ENCODE assay signal across 21 cellular contexts in the genomic region with DNA sequence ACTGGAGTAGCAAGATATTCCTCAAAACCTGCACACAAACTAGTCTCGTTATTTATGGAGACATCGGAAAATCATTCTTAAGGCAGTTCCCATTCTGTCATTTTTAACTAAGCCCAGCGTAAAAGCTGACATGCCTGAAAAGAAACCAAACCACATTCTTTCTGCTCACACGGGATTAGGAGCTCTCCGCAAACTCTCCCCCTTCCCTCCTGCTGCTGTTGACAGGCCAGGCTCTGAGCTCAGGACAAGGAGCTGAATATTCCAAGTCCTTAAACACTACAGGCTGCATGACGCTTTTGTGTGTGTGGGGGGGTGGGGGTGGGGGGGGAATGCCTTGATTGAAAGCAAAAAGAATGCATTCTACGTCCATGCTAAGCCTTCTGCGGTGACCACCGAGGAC. TPM values are rescaled to one million over a fixed set of nuclear protein-coding genes. Genes with fewer than 3 reads are reported as not detected.
DNase-seq lines count a peak whose midpoint lies in the region; ATAC-seq and TF ChIP-seq lines count a peak whose summit lies in the region.
"Had no signal": no experiment of that assay in that cellular context is flagged by ENCODE, and none has a peak within 500 bp of the region (broad histone marks: within the 10 kb centered on the region; RNA-seq: fewer than 3 reads in every experiment).

No MANE protein-coding gene starts in this region.

- no peaks in the 10 kb centered on the region for H3K36me3 ChIP-seq in HAP-1 (replicated peaks)
- no peaks in the 10 kb centered on the region for H3K36me3 ChIP-seq in lower lobe of right lung
- no peaks in the 10 kb centered on the region for H3K36me3 ChIP-seq in upper lobe of right lung
- H3K36me3 ChIP-seq: thoracic aorta had no signal

- in situ Hi-C loops in HAP-1 (cut with MboI; ENCODE audit: low sequenced_read_pairs): no loop called here

- TF ChIP-seq CTCF in lower lobe of right lung (IDR thresholded peaks at IDR 0.05): no peak
- no peak for TF ChIP-seq CTCF in upper lobe of right lung (IDR thresholded peaks at IDR 0.05)

- DNase-seq in HAP-1 (ENCODE audit: low spot score in 2 of 2) (peak; percentile 36 to 51), ecto neural progenitor cell (ENCODE audit: low spot score) (peak; percentile 65), lower lobe of right lung (no peak), upper lobe of right lung (no peak), NCI-H2107 treated with DMSO at 0.1 percent for 48 hours (lab: John Stamatoyannopoulos, UW; ENCODE audit: unreplicated experiment) (no peak)
- no peak for DNase-seq in stimulated activated CD4-positive, alpha-beta T cell treated with anti-CD3 and anti-CD28 coated beads, Interleukin-12 subunit alpha, Interleukin-12 subunit beta, amount 100 ng/mL, for 4 hours
- DNase-seq: activated T-cell treated with anti-CD3 and anti-CD28 coated beads, Interleukin-2, amount 50 U/mL, for 72 hours; AML-193; DND-41; head of caudate nucleus; MM.1S; naive B cell; NCI-H146; NCI-H69; right cardiac atrium; T1000 had no signal

- intact Hi-C loops in lower lobe of right lung (cut with DNase I): no loop called here
- intact Hi-C loops in upper lobe of right lung (cut with DNase I): no loop called here

- H3K27ac ChIP-seq in lower lobe of right lung: no peak overlapping the region
- no peak overlapping the region for H3K27ac ChIP-seq in upper lobe of right lung
- H3K27ac ChIP-seq: thoracic aorta had no signal

- no peak overlapping the region for H3K4me3 ChIP-seq in HAP-1
- H3K4me3 ChIP-seq in lower lobe of right lung: no peak overlapping the region
- no peak overlapping the region for H3K4me3 ChIP-seq in upper lobe of right lung
- H3K4me3 ChIP-seq: lung, thoracic aorta had no signal

- H3K27me3 ChIP-seq in HAP-1 (ENCODE audit: low read depth) (no peaks in the 10 kb centered on the region), lower lobe of right lung (ENCODE audit: low read depth) (peaks cover 70% of the 10 kb centered on the region), upper lobe of right lung (peaks cover 40% of the 10 kb centered on the region)

- H3K4me1 ChIP-seq in HAP-1: peaks cover 7% of the 10 kb centered on the region
- peaks cover 19% of the 10 kb centered on the region for H3K4me1 ChIP-seq in lower lobe of right lung
- peaks cover 4% of the 10 kb centered on the region for H3K4me1 ChIP-seq in upper lobe of right lung

- ATAC-seq in lower lobe of right lung: peak; percentile 29 to 61
- peak; percentile 50 for ATAC-seq in upper lobe of right lung
- no peak for ATAC-seq in GM19324 (IDR thresholded peaks at IDR 0.05; ENCODE audit: low FRiP score, unreplicated experiment)
- ATAC-seq: activated naive CD4-positive, alpha-beta T cell treated with anti-CD3 and anti-CD28 coated beads, Interleukin-2, amount 50 U/mL, for 72 hours; activated T-cell treated with anti-CD3 and anti-CD28 coated beads, Interleukin-2, amount 50 U/mL, for 72 hours; right cardiac atrium had no signal

- H3K9me3 ChIP-seq in HAP-1: no peaks in the 10 kb centered on the region
- no peaks in the 10 kb centered on the region for H3K9me3 ChIP-seq in lower lobe of right lung
- no peaks in the 10 kb centered on the region for H3K9me3 ChIP-seq in upper lobe of right lung
- H3K9me3 ChIP-seq: thoracic aorta had no signal

RNA-seq across cellular contexts. Expression of gene OLIG1, which starts 5.2 kb away (rescaled TPM):
- 0.59 TPM for total RNA-seq in lower lobe of right lung
- total RNA-seq in upper lobe of right lung: 1.6 TPM
- total RNA-seq: activated T-cell treated with anti-CD3 and anti-CD28 coated beads, Interleukin-2, amount 50 U/mL, for 72 hours; osteocyte; thoracic aorta had no signal

RNA-seq across cellular contexts. Expression of gene OLIG2, which starts 49.4 kb away (rescaled TPM):
- total RNA-seq in lower lobe of right lung (not detected), upper lobe of right lung (not detected)
- total RNA-seq: activated naive CD4-positive, alpha-beta T cell treated with anti-CD3 and anti-CD28 coated beads, Interleukin-2, amount 50 U/mL, for 72 hours; activated T-cell treated with anti-CD3 and anti-CD28 coated beads, Interleukin-2, amount 50 U/mL, for 72 hours; right cardiac atrium; thoracic aorta had no signal

Comparison
In these comparisons a context has a peak if more than half of its experiments do, and no peak if none do; other contexts are left out.
1. DNase-seq: peak in HAP-1 (2 of 2) and ecto neural progenitor cell (single experiment); none in lower lobe of right lung (single experiment), upper lobe of right lung (single experiment), NCI-H2107 treated with DMSO at 0.1 percent for 48 hours (single experiment) and stimulated activated CD4-positive, alpha-beta T cell treated with anti-CD3 and anti-CD28 coated beads, Interleukin-12 subunit alpha, Interleukin-12 subunit beta, amount 100 ng/mL, for 4 hours (single experiment).